ENCODE assay signal across 2 cellular contexts in the genomic region with DNA sequence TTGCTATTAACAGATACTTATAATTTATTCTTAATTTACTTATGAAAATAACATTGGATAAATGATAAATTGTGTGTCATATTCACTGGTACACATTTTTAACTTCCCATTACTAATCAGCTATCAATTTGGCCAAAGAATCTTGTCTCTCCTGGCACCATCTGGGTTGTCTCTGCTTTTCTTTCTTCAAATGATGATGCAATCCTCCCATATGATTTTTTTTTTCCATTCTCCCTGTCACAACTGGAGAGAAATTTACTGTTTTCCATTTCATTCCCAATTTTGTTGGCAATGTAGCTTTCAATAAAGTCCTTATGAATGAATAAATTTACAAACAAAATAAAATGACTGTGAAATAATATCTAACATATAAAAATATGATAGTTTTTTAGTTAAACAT.
A peak's percentile ranks its signal among the peaks of the same experiment; 100 is the strongest.
TF ChIP-seq lines count a peak whose summit lies in the region.

No MANE protein-coding gene starts in this region.

TF ChIP-seq in HepG2, 621 proteins besides CTCF, POLR2A, EP300 and RAD21:
- peak; percentile 41; the same call in 1 of the 2 replicates for TF ChIP-seq CEBPB (IDR thresholded peaks at IDR 0.05; ENCODE audit: borderline replicate concordance, low read depth, low read length)
- no peak for TF ChIP-seq TCF7L2 (IDR thresholded peaks at IDR 0.05; ENCODE audit: low read depth, low read length)
- no peak for TF ChIP-seq ARNT2 (CRISPR knock-in tag; IDR thresholded peaks at IDR 0.05; ENCODE audit: low read depth)
- TF ChIP-seq ATF7 (IDR thresholded peaks at IDR 0.05), result peak; percentile 74
- TF ChIP-seq ATF7 (CRISPR knock-in tag; IDR thresholded peaks at IDR 0.05), result no peak
- no peak for TF ChIP-seq ZNF550 (CRISPR knock-in tag; IDR thresholded peaks at IDR 0.05; ENCODE audit: borderline replicate concordance)
- TF ChIP-seq ZNF296 (CRISPR knock-in tag; conservative IDR thresholded peaks at IDR 0.05), result no peak
- TF ChIP-seq, protein P1, sequence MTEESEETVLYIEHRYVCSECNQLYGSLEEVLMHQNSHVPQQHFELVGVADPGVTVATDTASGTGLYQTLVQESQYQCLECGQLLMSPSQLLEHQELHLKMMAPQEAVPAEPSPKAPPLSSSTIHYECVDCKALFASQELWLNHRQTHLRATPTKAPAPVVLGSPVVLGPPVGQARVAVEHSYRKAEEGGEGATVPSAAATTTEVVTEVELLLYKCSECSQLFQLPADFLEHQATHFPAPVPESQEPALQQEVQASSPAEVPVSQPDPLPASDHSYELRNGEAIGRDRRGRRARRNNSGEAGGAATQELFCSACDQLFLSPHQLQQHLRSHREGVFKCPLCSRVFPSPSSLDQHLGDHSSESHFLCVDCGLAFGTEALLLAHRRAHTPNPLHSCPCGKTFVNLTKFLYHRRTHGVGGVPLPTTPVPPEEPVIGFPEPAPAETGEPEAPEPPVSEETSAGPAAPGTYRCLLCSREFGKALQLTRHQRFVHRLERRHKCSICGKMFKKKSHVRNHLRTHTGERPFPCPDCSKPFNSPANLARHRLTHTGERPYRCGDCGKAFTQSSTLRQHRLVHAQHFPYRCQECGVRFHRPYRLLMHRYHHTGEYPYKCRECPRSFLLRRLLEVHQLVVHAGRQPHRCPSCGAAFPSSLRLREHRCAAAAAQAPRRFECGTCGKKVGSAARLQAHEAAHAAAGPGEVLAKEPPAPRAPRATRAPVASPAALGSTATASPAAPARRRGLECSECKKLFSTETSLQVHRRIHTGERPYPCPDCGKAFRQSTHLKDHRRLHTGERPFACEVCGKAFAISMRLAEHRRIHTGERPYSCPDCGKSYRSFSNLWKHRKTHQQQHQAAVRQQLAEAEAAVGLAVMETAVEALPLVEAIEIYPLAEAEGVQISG (CRISPR knock-in tag; IDR thresholded peaks at IDR 0.05), result no peak
- TF ChIP-seq REXO4 (CRISPR knock-in tag; IDR thresholded peaks at IDR 0.05; ENCODE audit: borderline replicate concordance), result no peak
- TF ChIP-seq ZBTB44 (CRISPR knock-in tag; IDR thresholded peaks at IDR 0.05), result no peak

TF ChIP-seq in H1, 55 proteins besides CTCF, POLR2A, EP300 and RAD21:
- TF ChIP-seq KDM4A (IDR thresholded peaks at IDR 0.05; ENCODE audit: low read depth, low read length, severe bottlenecking), result no peak
- no peak for TF ChIP-seq EGR1 (IDR thresholded peaks at IDR 0.05; ENCODE audit: borderline replicate concordance, low read depth, low read length)
- TF ChIP-seq CEBPB (IDR thresholded peaks at IDR 0.05; ENCODE audit: low read depth, low read length), result peak; percentile 68; the same call in 1 of the 2 replicates
- TF ChIP-seq TCF12 (IDR thresholded peaks at IDR 0.05; ENCODE audit: low read depth, low read length), result no peak
- no peak for TF ChIP-seq PHF8 (conservative IDR thresholded peaks at IDR 0.05; ENCODE audit: low read depth, low read length)
- TF ChIP-seq, protein P2, sequence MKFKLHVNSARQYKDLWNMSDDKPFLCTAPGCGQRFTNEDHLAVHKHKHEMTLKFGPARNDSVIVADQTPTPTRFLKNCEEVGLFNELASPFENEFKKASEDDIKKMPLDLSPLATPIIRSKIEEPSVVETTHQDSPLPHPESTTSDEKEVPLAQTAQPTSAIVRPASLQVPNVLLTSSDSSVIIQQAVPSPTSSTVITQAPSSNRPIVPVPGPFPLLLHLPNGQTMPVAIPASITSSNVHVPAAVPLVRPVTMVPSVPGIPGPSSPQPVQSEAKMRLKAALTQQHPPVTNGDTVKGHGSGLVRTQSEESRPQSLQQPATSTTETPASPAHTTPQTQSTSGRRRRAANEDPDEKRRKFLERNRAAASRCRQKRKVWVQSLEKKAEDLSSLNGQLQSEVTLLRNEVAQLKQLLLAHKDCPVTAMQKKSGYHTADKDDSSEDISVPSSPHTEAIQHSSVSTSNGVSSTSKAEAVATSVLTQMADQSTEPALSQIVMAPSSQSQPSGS (IDR thresholded peaks at IDR 0.05; ENCODE audit: low read length), result no peak
- TF ChIP-seq ZNF274 (IDR thresholded peaks at IDR 0.05; ENCODE audit: borderline replicate concordance, extremely low read depth, low read length), result no peak
- TF ChIP-seq SIRT6 (IDR thresholded peaks at IDR 0.05; ENCODE audit: low read length), result no peak
- TF ChIP-seq SP1 (IDR thresholded peaks at IDR 0.05; ENCODE audit: low read depth, low read length), result no peak
